In genomic region chr3:129070086-129070875, GRCh38 we compare ENCODE assay signal across 20 cellular contexts. TPM values are rescaled to one million over a fixed set of nuclear protein-coding genes. Genes with fewer than 3 reads are reported as not detected.
A peak's percentile ranks its signal among the peaks of the same experiment; 100 is the strongest.
DNase-seq lines count a peak whose midpoint lies in the region; ATAC-seq and TF ChIP-seq lines count a peak whose summit lies in the region.
"Had no signal": no experiment of that assay in that cellular context is flagged by ENCODE, and none has a peak within 500 bp of the region (broad histone marks: within the 10 kb centered on the region; RNA-seq: fewer than 3 reads in every experiment).

No MANE protein-coding gene starts in this region.

- CTCF ChIA-PET in activated CD8-positive, alpha-beta T cell treated with anti-CD3 and anti-CD28 coated beads for 36 hours (lab: Charles Lee): interaction anchor here (0.9 to 11.2 kb wide), 10 partner anchors 8 to 247 kb away, joined by 3 to 103 read pairs (median 4); no protein-coding TSS in a partner anchor
- CTCF ChIA-PET in activated CD8-positive, alpha-beta T cell treated with anti-CD3 and anti-CD28 coated beads, Interleukin-2, amount 10 ng/mL, durations not matched to agents 7 days and 5 days (lab: Charles Lee): interaction anchor here (1.1 to 8.8 kb wide), 3 partner anchors 18 to 54 kb away, joined by 3 to 116 read pairs (median 13); no protein-coding TSS in a partner anchor

- H3K27ac Mint-ChIP-seq in activated CD8-positive, alpha-beta T cell treated with anti-CD3 and anti-CD28 coated beads for 36 hours: no peak overlapping the region
- H3K27ac Mint-ChIP-seq in activated CD8-positive, alpha-beta T cell treated with anti-CD3 and anti-CD28 coated beads, Interleukin-2, amount 10 ng/mL, durations not matched to agents 7 days and 5 days: no peak overlapping the region
- peak overlapping the region in 2 of 6 donors; percentile 3 to 22 for H3K27ac Mint-ChIP-seq in naive B cell
- H3K27ac Mint-ChIP-seq: CD8-positive, alpha-beta memory T cell had no signal

- DNase-seq in activated CD8-positive, alpha-beta T cell treated with anti-CD3 and anti-CD28 coated beads for 36 hours: no peak
- no peak for DNase-seq in activated CD8-positive, alpha-beta T cell treated with anti-CD3 and anti-CD28 coated beads, Interleukin-2, amount 10 ng/mL, durations not matched to agents 7 days and 5 days
- DNase-seq in UCSD-AML1 (lab: John Stamatoyannopoulos, UW; ENCODE audit: unreplicated experiment): peak; percentile 84
- DNase-seq in naive B cell: no peak
- DNase-seq in vagina (ENCODE audit: extremely low spot score in 2 of 2): no peak
- DNase-seq in mesenteric fat pad (ENCODE audit: low spot score): no peak
- DNase-seq in NCI-H1092 treated with DMSO at 0.1 percent for 48 hours (lab: John Stamatoyannopoulos, UW): no peak
- no peak for DNase-seq in ACHN
- DNase-seq: CD8-positive, alpha-beta memory T cell; DMS79; H7; NCI-H1417 treated with DMSO at 0.1 percent for 48 hours; NCI-H2029; NCI-H2171; NCI-H446 treated with DMSO at 0.1 percent for 48 hours; OCI-M1; RPMI8226 had no signal

- H3K4me1 ChIP-seq in vagina: no peaks in the 10 kb centered on the region

- in situ Hi-C loops in ACHN (cut with HindIII; ENCODE audit: low pct_ligation_motif_present, low pct_unique_long_range_greater_than_20kb, low sequenced_read_pairs): no loop called here

- no peaks in the 10 kb centered on the region for H3K27me3 ChIP-seq in vagina

- intact Hi-C loops in activated CD8-positive, alpha-beta T cell treated with anti-CD3 and anti-CD28 coated beads for 36 hours (cut with micrococcal nuclease): no loop called here
- intact Hi-C loops in vagina (cut with DNase I): no loop called here

- H3K36me3 Mint-ChIP-seq in activated CD8-positive, alpha-beta T cell treated with anti-CD3 and anti-CD28 coated beads for 36 hours (ENCODE audit: low read depth): no peaks in the 10 kb centered on the region
- H3K36me3 Mint-ChIP-seq in activated CD8-positive, alpha-beta T cell treated with anti-CD3 and anti-CD28 coated beads, Interleukin-2, amount 10 ng/mL, durations not matched to agents 7 days and 5 days (ENCODE audit: low read depth): peaks cover 7% of the 10 kb centered on the region
- no peaks in the 10 kb centered on the region for H3K36me3 Mint-ChIP-seq in naive B cell

- POLR2A ChIA-PET in activated CD8-positive, alpha-beta T cell treated with anti-CD3 and anti-CD28 coated beads for 36 hours (lab: Charles Lee): interaction anchor here (0.5 to 1.2 kb wide), 3 partner anchors 30 to 79 kb away, joined by 3 read pairs; no protein-coding TSS in a partner anchor
- POLR2A ChIA-PET in activated CD8-positive, alpha-beta T cell treated with anti-CD3 and anti-CD28 coated beads, Interleukin-2, amount 10 ng/mL, durations not matched to agents 7 days and 5 days (lab: Charles Lee): interaction anchor here (1.1 to 6.3 kb wide), 6 partner anchors 15 to 281 kb away, joined by 3 to 55 read pairs (median 8); partner anchors contain the start of gene RAB43

- H3K9me3 Mint-ChIP-seq in activated CD8-positive, alpha-beta T cell treated with anti-CD3 and anti-CD28 coated beads for 36 hours: peaks cover 5% of the 10 kb centered on the region
- H3K9me3 Mint-ChIP-seq in activated CD8-positive, alpha-beta T cell treated with anti-CD3 and anti-CD28 coated beads, Interleukin-2, amount 10 ng/mL, durations not matched to agents 7 days and 5 days (ENCODE audit: insufficient read depth): peaks cover 7% of the 10 kb centered on the region
- peaks cover 0 to 14% (median 5%) of the 10 kb centered on the region in 7 donors for H3K9me3 Mint-ChIP-seq in naive B cell
- H3K9me3 Mint-ChIP-seq: CD8-positive, alpha-beta memory T cell had no signal

- no peaks in the 10 kb centered on the region for H3K9me3 ChIP-seq in vagina

- H3K27ac ChIP-seq in vagina: peak overlapping the region; percentile 33
- H3K27ac ChIP-seq: 22Rv1 had no signal

- TF ChIP-seq CTCF in activated CD8-positive, alpha-beta T cell treated with anti-CD3 and anti-CD28 coated beads for 36 hours (IDR thresholded peaks at IDR 0.05): no peak
- no peak for TF ChIP-seq CTCF in vagina (IDR thresholded peaks at IDR 0.05)

- H3K4me3 Mint-ChIP-seq in activated CD8-positive, alpha-beta T cell treated with anti-CD3 and anti-CD28 coated beads for 36 hours: no peak overlapping the region
- no peak overlapping the region for H3K4me3 Mint-ChIP-seq in activated CD8-positive, alpha-beta T cell treated with anti-CD3 and anti-CD28 coated beads, Interleukin-2, amount 10 ng/mL, durations not matched to agents 7 days and 5 days
- peak overlapping the region in 4 of 8 donors; percentile 1 to 61 (median 32) for H3K4me3 Mint-ChIP-seq in naive B cell

- H3K4me1 Mint-ChIP-seq in activated CD8-positive, alpha-beta T cell treated with anti-CD3 and anti-CD28 coated beads for 36 hours (ENCODE audit: low read depth): peaks cover 11% of the 10 kb centered on the region
- H3K4me1 Mint-ChIP-seq in activated CD8-positive, alpha-beta T cell treated with anti-CD3 and anti-CD28 coated beads, Interleukin-2, amount 10 ng/mL, durations not matched to agents 7 days and 5 days (ENCODE audit: low read depth): peaks cover 25% of the 10 kb centered on the region
- H3K4me1 Mint-ChIP-seq in naive B cell: peaks cover 9 to 18% (median 9%) of the 10 kb centered on the region in 3 donors

- H3K36me3 ChIP-seq in vagina: no peaks in the 10 kb centered on the region

- ATAC-seq in activated CD8-positive, alpha-beta T cell treated with anti-CD3 and anti-CD28 coated beads for 36 hours: peak; percentile 37
- ATAC-seq in activated CD8-positive, alpha-beta T cell treated with anti-CD3 and anti-CD28 coated beads, Interleukin-2, amount 10 ng/mL, durations not matched to agents 7 days and 5 days: no peak
- peak; percentile 30 to 52 for ATAC-seq in naive B cell (ENCODE audit: low read depth in 2 of 2)
- ATAC-seq: HepG2 had no signal

- no peak overlapping the region for H3K4me3 ChIP-seq in vagina

- no peak for TF ChIP-seq POLR2A in vagina (IDR thresholded peaks at IDR 0.05)

- H3K27me3 Mint-ChIP-seq in activated CD8-positive, alpha-beta T cell treated with anti-CD3 and anti-CD28 coated beads for 36 hours: no peaks in the 10 kb centered on the region
- H3K27me3 Mint-ChIP-seq in activated CD8-positive, alpha-beta T cell treated with anti-CD3 and anti-CD28 coated beads, Interleukin-2, amount 10 ng/mL, durations not matched to agents 7 days and 5 days (ENCODE audit: low read depth): peaks cover 2% of the 10 kb centered on the region
- peaks cover 8 to 24% (median 16%) of the 10 kb centered on the region in 3 donors for H3K27me3 Mint-ChIP-seq in naive B cell

RNA-seq across cellular contexts. Expression of gene GP9, which starts 9.7 kb away (rescaled TPM):
- total RNA-seq in activated CD8-positive, alpha-beta T cell treated with anti-CD3 and anti-CD28 coated beads for 36 hours: not detected
- total RNA-seq in activated CD8-positive, alpha-beta T cell treated with anti-CD3 and anti-CD28 coated beads, Interleukin-2, amount 10 ng/mL, durations not matched to agents 7 days and 5 days: not detected
- polyA plus RNA-seq in naive B cell (ENCODE audit: low read depth in 6 of 6): 1 to 10 TPM in 5 of 6 donors, under 1 TPM in 1; 0.99 to 6.8 (median 4.1) TPM
- not detected for total RNA-seq in vagina
- total RNA-seq in mesenteric fat pad: not detected
- total RNA-seq: CD8-positive, alpha-beta memory T cell; H7; HepG2 had no signal
- polyA plus RNA-seq: BJ; CD8-positive, alpha-beta memory T cell; HepG2 had no signal

RNA-seq across cellular contexts. Expression of gene RAB43, which starts 51.3 kb away (rescaled TPM):
- total RNA-seq in activated CD8-positive, alpha-beta T cell treated with anti-CD3 and anti-CD28 coated beads for 36 hours: 10 to 100 TPM; 41.6 to 44.1 TPM
- total RNA-seq in activated CD8-positive, alpha-beta T cell treated with anti-CD3 and anti-CD28 coated beads, Interleukin-2, amount 10 ng/mL, durations not matched to agents 7 days and 5 days: 10 to 100 TPM; 56.0 to 58.7 TPM
- 10 to 100 TPM in 2 of 6 donors, 1 to 10 TPM in 4; 4.0 to 10.7 (median 7.0) TPM for polyA plus RNA-seq in naive B cell (ENCODE audit: low read depth in 6 of 6)
- total RNA-seq in vagina (8.6 TPM), mesenteric fat pad (33.0 TPM)
